In genomic region chr12:40853221-40853620, GRCh38 we compare ENCODE assay signal across 29 cellular contexts.
DNase-seq lines count a peak whose midpoint lies in the region; FAIRE-seq and TF ChIP-seq lines count a peak whose summit lies in the region.
"Had no signal": no experiment of that assay in that cellular context is flagged by ENCODE, and none has a peak within 500 bp of the region (broad histone marks: within the 10 kb centered on the region; RNA-seq: fewer than 3 reads in every experiment).

No MANE protein-coding gene starts in this region.

- dilution Hi-C loops in keratinocyte (cut with MboI; ENCODE audit: extremely low pct_ligation_motif_present, low sequenced_read_pairs), result no loop called here

- no peak overlapping the region for H3K27ac Mint-ChIP-seq in astrocyte (ENCODE audit: unreplicated experiment)
- H3K27ac Mint-ChIP-seq: CD14-positive monocyte; CD4-positive, alpha-beta memory T cell; CD4-positive, CD25-positive, alpha-beta regulatory T cell; CD8-positive, alpha-beta memory T cell had no signal

- H3K4me1 Mint-ChIP-seq in astrocyte (ENCODE audit: low read depth, unreplicated experiment), result no peaks in the 10 kb centered on the region
- H3K4me1 Mint-ChIP-seq: CD14-positive monocyte; CD4-positive, alpha-beta memory T cell; CD4-positive, CD25-positive, alpha-beta regulatory T cell; CD8-positive, alpha-beta memory T cell had no signal

- no peaks in the 10 kb centered on the region for H4K20me1 ChIP-seq in astrocyte (ENCODE audit: insufficient read depth, low read length)
- H4K20me1 ChIP-seq in keratinocyte (ENCODE audit: control insufficient read depth, extremely low read depth, insufficient read depth, low read length), result no peaks in the 10 kb centered on the region
- H4K20me1 ChIP-seq: BLaER1 had no signal

- H3K9me3 Mint-ChIP-seq in astrocyte (ENCODE audit: unreplicated experiment), result no peaks in the 10 kb centered on the region

- no peaks in the 10 kb centered on the region for H3K27me3 Mint-ChIP-seq in astrocyte (ENCODE audit: low read depth, unreplicated experiment)
- H3K27me3 Mint-ChIP-seq: CD4-positive, alpha-beta memory T cell; CD8-positive, alpha-beta memory T cell had no signal

- TF ChIP-seq CTCF in D721Med (IDR thresholded peaks at IDR 0.05; ENCODE audit: insufficient read depth, missing control alignments) (no peak), astrocyte (IDR thresholded peaks at IDR 0.05; ENCODE audit: insufficient read depth, low read depth, low read length) (no peak), keratinocyte (optimal IDR thresholded peaks at IDR 0.05 in 1 of 3, IDR thresholded peaks at IDR 0.05 in 1 of 3, conservative IDR thresholded peaks at IDR 0.05 in 1 of 3; ENCODE audit: extremely low read depth in 1 of 3, insufficient read depth in 2 of 3, low read length in 3 of 3) (no peak)

- H3K27me3 ChIP-seq in astrocyte (ENCODE audit: insufficient read depth, low read length) (no peaks in the 10 kb centered on the region), keratinocyte (ENCODE audit: control insufficient read depth, extremely low read depth, insufficient read depth, low read length) (no peaks in the 10 kb centered on the region)
- H3K27me3 ChIP-seq: BE2C, BLaER1 had no signal

- no peak overlapping the region for H3K27ac ChIP-seq in astrocyte (ENCODE audit: low read depth, low read length)
- H3K27ac ChIP-seq in keratinocyte (ENCODE audit: control insufficient read depth, insufficient read depth, low read length), result no peak overlapping the region
- H3K27ac ChIP-seq: BLaER1 had no signal

- H3K4me3 Mint-ChIP-seq in astrocyte (ENCODE audit: unreplicated experiment), result no peak overlapping the region
- H3K4me3 Mint-ChIP-seq: CD14-positive monocyte; CD4-positive, alpha-beta memory T cell; CD4-positive, CD25-positive, alpha-beta regulatory T cell; CD8-positive, alpha-beta memory T cell had no signal

- H3K9ac ChIP-seq in astrocyte (ENCODE audit: low read length) (no peak overlapping the region), keratinocyte (ENCODE audit: control insufficient read depth, extremely low read depth, insufficient read depth, low read length) (no peak overlapping the region)
- H3K9ac ChIP-seq: BLaER1 had no signal

- no peaks in the 10 kb centered on the region for H3K36me3 ChIP-seq in astrocyte (ENCODE audit: insufficient read depth, low read length)
- H3K36me3 ChIP-seq in keratinocyte (ENCODE audit: control insufficient read depth in 2 of 2, extremely low read depth in 1 of 2, insufficient read depth in 2 of 2, low read length in 2 of 2), result no peaks in the 10 kb centered on the region
- H3K36me3 ChIP-seq: BE2C, BLaER1 had no signal

- intact Hi-C loops in posterior vena cava (cut with DNase I), result no loop called here

- no peaks in the 10 kb centered on the region for H3K36me3 Mint-ChIP-seq in astrocyte (ENCODE audit: low read depth, unreplicated experiment)
- H3K36me3 Mint-ChIP-seq: CD14-positive monocyte; CD4-positive, alpha-beta memory T cell; CD4-positive, CD25-positive, alpha-beta regulatory T cell; CD8-positive, alpha-beta memory T cell had no signal

- H3K79me2 ChIP-seq in astrocyte (ENCODE audit: insufficient read depth, low read length), result no peaks in the 10 kb centered on the region
- H3K79me2 ChIP-seq in keratinocyte (ENCODE audit: control insufficient read depth, insufficient read depth, low read length), result no peaks in the 10 kb centered on the region

- no peaks in the 10 kb centered on the region for H3K4me1 ChIP-seq in astrocyte (ENCODE audit: insufficient read depth, low read length)
- no peaks in the 10 kb centered on the region for H3K4me1 ChIP-seq in keratinocyte (ENCODE audit: control insufficient read depth, extremely low read depth, insufficient read depth, low read length)
- H3K4me1 ChIP-seq: BE2C, BLaER1, Caco-2 had no signal

- H3K4me2 ChIP-seq in astrocyte (ENCODE audit: low read length) (no peak overlapping the region), keratinocyte (ENCODE audit: control insufficient read depth, extremely low read depth, insufficient read depth, low read depth, low read length) (no peak overlapping the region)
- H3K4me2 ChIP-seq: BLaER1 had no signal

- H2AFZ ChIP-seq in astrocyte (ENCODE audit: low read depth, low read length), result no peak overlapping the region
- H2AFZ ChIP-seq in keratinocyte (ENCODE audit: control insufficient read depth, low read length), result no peak overlapping the region

- FAIRE-seq in D721Med (lab: Jason Lieb, UNC) (peak; percentile 29), astrocyte (lab: Jason Lieb, UNC) (peak; percentile 49), keratinocyte (lab: Jason Lieb, UNC) (peak; percentile 9)
- FAIRE-seq: A204.1, GM12878, GM12892, GM18507 had no signal

- no peaks in the 10 kb centered on the region for H3K9me3 ChIP-seq in astrocyte (ENCODE audit: insufficient read depth, low read depth, low read length)
- H3K9me3 ChIP-seq in keratinocyte (ENCODE audit: control insufficient read depth, low read depth, low read length), result no peaks in the 10 kb centered on the region
- H3K9me3 ChIP-seq: BE2C, BLaER1, Caco-2 had no signal

- DNase-seq in D721Med (ENCODE audit: insufficient read length, low spot score) (no peak), astrocyte (ENCODE audit: low read depth) (no peak), keratinocyte (ENCODE audit: low read depth, low spot score) (no peak), NOMO-1 treated with dmso at 0.1 percent for 144 hours (lab: John Stamatoyannopoulos, UW; ENCODE audit: unreplicated experiment) (no peak), SW480 (ENCODE audit: low spot score) (no peak), posterior vena cava (ENCODE audit: low spot score) (no peak), NCI-H2107 treated with DMSO at 0.1 percent for 48 hours (lab: John Stamatoyannopoulos, UW; ENCODE audit: unreplicated experiment) (no peak)
- DNase-seq: 8988T; ACHN; BE2C; C1 segment of cervical spinal cord; Caco-2; Calu3; CD4-positive, alpha-beta memory T cell; CD4-positive, CD25-positive, alpha-beta regulatory T cell; CD8-positive, alpha-beta memory T cell; DMS 273 treated with DMSO at 0.1 percent for 48 hours; DMS153; DMS53; DMS79; DND-41; EL; GDM1 had no signal

- no peaks in the 10 kb centered on the region for H3K9me1 ChIP-seq in keratinocyte (ENCODE audit: control insufficient read depth, extremely low read depth, insufficient read depth, low read length)

- H3K4me3 ChIP-seq in astrocyte (ENCODE audit: insufficient read depth, low read depth, low read length) (no peak overlapping the region), keratinocyte (ENCODE audit: control insufficient read depth in 2 of 3, extremely low read depth in 1 of 3, insufficient read depth in 2 of 3, low read depth in 1 of 3, low read length in 3 of 3) (no peak overlapping the region)
- H3K4me3 ChIP-seq: BLaER1, GM12878 had no signal
